ENCODE assay signal across 1 cellular context in genomic region chr9:14238044-14238443, GRCh38.
TF ChIP-seq lines count a peak whose summit lies in the region.

No MANE protein-coding gene starts in this region.

TF ChIP-seq in A549, 52 proteins besides CTCF, POLR2A, EP300 and RAD21 (continued from another document):
- TF ChIP-seq JUN (IDR thresholded peaks at IDR 0.05) = 0 out of 5 replicates have a peak, but pooled peaks of 1 of the 2 experiments have one; percentile 22
- no peak for TF ChIP-seq CHD2 (IDR thresholded peaks at IDR 0.05; ENCODE audit: low read length, partially characterized antibody)
- no peak for TF ChIP-seq HES2 (IDR thresholded peaks at IDR 0.05)
- TF ChIP-seq JUNB (IDR thresholded peaks at IDR 0.05) = no peak
- TF ChIP-seq, protein P1, sequence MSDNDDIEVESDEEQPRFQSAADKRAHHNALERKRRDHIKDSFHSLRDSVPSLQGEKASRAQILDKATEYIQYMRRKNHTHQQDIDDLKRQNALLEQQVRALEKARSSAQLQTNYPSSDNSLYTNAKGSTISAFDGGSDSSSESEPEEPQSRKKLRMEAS (IDR thresholded peaks at IDR 0.05) = peak; percentile 45
- TF ChIP-seq HOXB5 (CRISPR knock-in tag; IDR thresholded peaks at IDR 0.05) = no peak
- TF ChIP-seq ELK1 (IDR thresholded peaks at IDR 0.05; ENCODE audit: low read depth, low read length) = no peak
TF ChIP-seq in A549: peak in this region for 4.
